In genomic region chr2:160432633-160433032, GRCh38 we compare ENCODE assay signal across 11 cellular contexts.
A peak's percentile ranks its signal among the peaks of the same experiment; 100 is the strongest.
DNase-seq lines count a peak whose midpoint lies in the region; ATAC-seq and TF ChIP-seq lines count a peak whose summit lies in the region.
"Had no signal": no experiment of that assay in that cellular context is flagged by ENCODE, and none has a peak within 500 bp of the region (broad histone marks: within the 10 kb centered on the region; RNA-seq: fewer than 3 reads in every experiment).

No MANE protein-coding gene starts in this region.

- in situ Hi-C loops in transverse colon (cut with MboI; ENCODE audit: low pct_ligation_motif_present in 1 of 4, low pct_unique_long_range_greater_than_20kb in 1 of 4, low sequenced_read_pairs in 3 of 4) = no loop called here

- H3K27ac Mint-ChIP-seq in activated naive CD8-positive, alpha-beta T cell treated with anti-CD3 and anti-CD28 coated beads, Interleukin-2, amount 10 ng/mL, durations not matched to agents 7 days and 5 days = peak overlapping the region; percentile 48
- no peak overlapping the region for H3K27ac Mint-ChIP-seq in activated naive CD8-positive, alpha-beta T cell treated with anti-CD3 and anti-CD28 coated beads for 36 hours

- ATAC-seq in activated naive CD8-positive, alpha-beta T cell treated with anti-CD3 and anti-CD28 coated beads, Interleukin-2, amount 10 ng/mL, durations not matched to agents 7 days and 5 days (ENCODE audit: low read depth) = no peak

- peaks cover 4 to 5% of the 10 kb centered on the region in 2 donors for H3K9me3 ChIP-seq in transverse colon
- H3K9me3 ChIP-seq: right lobe of liver had no signal

- H3K4me1 ChIP-seq in transverse colon = peaks cover 0 to 43% (median 12%) of the 10 kb centered on the region in 4 donors

- peaks cover 36% of the 10 kb centered on the region for H3K36me3 Mint-ChIP-seq in activated naive CD8-positive, alpha-beta T cell treated with anti-CD3 and anti-CD28 coated beads, Interleukin-2, amount 10 ng/mL, durations not matched to agents 7 days and 5 days
- H3K36me3 Mint-ChIP-seq in activated naive CD8-positive, alpha-beta T cell treated with anti-CD3 and anti-CD28 coated beads for 36 hours = peaks cover 23% of the 10 kb centered on the region

- H3K36me3 ChIP-seq in transverse colon (no peaks in the 10 kb centered on the region), H7 (replicated peaks; ENCODE audit: control insufficient read depth, insufficient read depth, low read length) (no peaks in the 10 kb centered on the region)
- H3K36me3 ChIP-seq: right lobe of liver had no signal

- H3K27me3 ChIP-seq in transverse colon (peaks cover 78% of the 10 kb centered on the region), H7 (ENCODE audit: control insufficient read depth, insufficient read depth, low read length) (no peaks in the 10 kb centered on the region)
- H3K27me3 ChIP-seq: right lobe of liver had no signal

- peaks cover 47% of the 10 kb centered on the region for H3K4me1 Mint-ChIP-seq in activated naive CD8-positive, alpha-beta T cell treated with anti-CD3 and anti-CD28 coated beads, Interleukin-2, amount 10 ng/mL, durations not matched to agents 7 days and 5 days
- peaks cover 43% of the 10 kb centered on the region for H3K4me1 Mint-ChIP-seq in activated naive CD8-positive, alpha-beta T cell treated with anti-CD3 and anti-CD28 coated beads for 36 hours

- no peak overlapping the region for H3K4me3 Mint-ChIP-seq in activated naive CD8-positive, alpha-beta T cell treated with anti-CD3 and anti-CD28 coated beads, Interleukin-2, amount 10 ng/mL, durations not matched to agents 7 days and 5 days
- no peak overlapping the region for H3K4me3 Mint-ChIP-seq in activated naive CD8-positive, alpha-beta T cell treated with anti-CD3 and anti-CD28 coated beads for 36 hours

- intact Hi-C loops in transverse colon (cut with DNase I; ENCODE audit: low total_unique reads) = no loop called here

- H3K27ac ChIP-seq in transverse colon = no peak overlapping the region
- H3K27ac ChIP-seq: right lobe of liver had no signal

- POLR2A ChIA-PET in activated naive CD8-positive, alpha-beta T cell treated with anti-CD3 and anti-CD28 coated beads, Interleukin-2, amount 10 ng/mL, durations not matched to agents 7 days and 5 days (lab: Charles Lee) = no interaction called here

- no peak for TF ChIP-seq POLR2A in transverse colon (IDR thresholded peaks at IDR 0.05)

- TF ChIP-seq EP300 in transverse colon (IDR thresholded peaks at IDR 0.05; ENCODE audit: low read depth) = no peak

- TF ChIP-seq CTCF in transverse colon (IDR thresholded peaks at IDR 0.05) (no peak), GM10266 (IDR thresholded peaks at IDR 0.05; ENCODE audit: control insufficient read depth, insufficient read depth, low read depth, missing control alignments) (no peak)

- peaks cover 7% of the 10 kb centered on the region for H3K9me3 Mint-ChIP-seq in activated naive CD8-positive, alpha-beta T cell treated with anti-CD3 and anti-CD28 coated beads, Interleukin-2, amount 10 ng/mL, durations not matched to agents 7 days and 5 days
- H3K9me3 Mint-ChIP-seq in activated naive CD8-positive, alpha-beta T cell treated with anti-CD3 and anti-CD28 coated beads for 36 hours = peaks cover 8% of the 10 kb centered on the region

- no peaks in the 10 kb centered on the region for H3K27me3 Mint-ChIP-seq in activated naive CD8-positive, alpha-beta T cell treated with anti-CD3 and anti-CD28 coated beads, Interleukin-2, amount 10 ng/mL, durations not matched to agents 7 days and 5 days
- H3K27me3 Mint-ChIP-seq in activated naive CD8-positive, alpha-beta T cell treated with anti-CD3 and anti-CD28 coated beads for 36 hours = no peaks in the 10 kb centered on the region

- no peak for DNase-seq in activated naive CD8-positive, alpha-beta T cell treated with anti-CD3 and anti-CD28 coated beads, Interleukin-2, amount 10 ng/mL, durations not matched to agents 7 days and 5 days
- DNase-seq in activated naive CD8-positive, alpha-beta T cell treated with anti-CD3 and anti-CD28 coated beads for 36 hours = no peak
- DNase-seq in SW480 (ENCODE audit: low spot score) (peak; percentile 20), glomerular visceral epithelial cell (ENCODE audit: extremely low spot score) (peak; percentile 76), transverse colon (peak; percentile 14), H7 (no peak), NCI-H146 (lab: John Stamatoyannopoulos, UW) (no peak), GM10266 (ENCODE audit: extremely low spot score) (no peak)
- DNase-seq: 8988T, NCI-H2029, right lobe of liver had no signal

- no peak overlapping the region for H3K4me3 ChIP-seq in transverse colon
- H3K4me3 ChIP-seq in H7 (ENCODE audit: insufficient read depth, low read depth, low read length) = no peak overlapping the region
- H3K4me3 ChIP-seq: right lobe of liver had no signal

- 51 to 73% methylated on average over 2 to 4 of the region's 4 CpGs for WGBS in transverse colon (ENCODE audit: low coverage in 1 of 2), 2 donors

Comparison
In these comparisons a context has a peak if more than half of its experiments do, and no peak if none do; other contexts are left out.
1. DNase-seq: peak in SW480 (single experiment), glomerular visceral epithelial cell (single experiment) and transverse colon (single experiment); none in activated naive CD8-positive, alpha-beta T cell treated with anti-CD3 and anti-CD28 coated beads, Interleukin-2, amount 10 ng/mL, durations not matched to agents 7 days and 5 days (single experiment), activated naive CD8-positive, alpha-beta T cell treated with anti-CD3 and anti-CD28 coated beads for 36 hours (single experiment), H7 (single experiment), NCI-H146 (single experiment) and GM10266 (single experiment).